Comparison of ENCODE assay signal across 8 cellular contexts in the genomic region with DNA sequence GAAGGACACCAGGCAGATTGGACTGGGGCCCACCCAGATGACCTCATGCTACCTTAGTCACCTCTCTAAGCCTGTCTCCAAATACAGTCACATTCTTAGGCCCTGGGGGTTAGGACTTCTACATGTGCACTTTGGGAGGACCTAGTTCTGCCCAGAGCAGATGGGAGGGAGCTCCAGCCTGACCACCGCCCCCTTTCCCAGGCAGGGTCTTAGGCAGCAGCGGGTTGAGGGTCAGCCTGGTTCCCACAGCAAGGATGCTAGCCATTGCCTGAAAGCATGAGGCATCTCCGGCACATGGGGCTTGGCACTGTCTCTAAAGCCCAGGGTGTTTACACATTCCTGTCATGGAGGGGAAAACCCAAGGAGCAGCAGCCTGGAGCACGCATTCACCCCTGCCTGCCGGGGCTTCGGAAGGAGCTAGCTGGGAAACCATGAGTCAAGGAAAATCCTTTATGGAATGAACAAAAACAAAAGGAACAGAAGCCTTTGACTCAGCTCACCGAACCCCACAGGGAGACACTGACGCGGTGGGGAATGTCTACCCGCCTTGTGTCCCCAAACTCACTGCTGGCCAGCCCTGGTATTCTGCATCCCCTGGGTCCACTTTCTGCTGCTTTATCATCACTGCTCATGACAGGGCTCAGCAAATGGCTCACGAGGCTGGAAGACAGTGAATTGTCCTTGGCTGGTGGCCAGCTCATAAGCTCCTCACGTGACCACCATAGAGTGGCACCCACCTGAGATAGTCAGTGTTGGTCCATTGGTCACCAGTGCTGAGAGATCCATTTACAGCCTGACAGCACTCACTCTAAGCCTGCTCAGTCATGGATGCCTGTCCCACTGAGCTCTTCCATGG.
A peak's percentile ranks its signal among the peaks of the same experiment; 100 is the strongest.
DNase-seq lines count a peak whose midpoint lies in the region; ATAC-seq, FAIRE-seq and TF ChIP-seq lines count a peak whose summit lies in the region.
"Not testable (repeated sequence)": the region's sequence is repeated elsewhere in the genome, so short reads cannot be mapped to it uniquely, and the experiment has no call there.

No MANE protein-coding gene starts in this region.

- TF ChIP-seq RAD21 in K562 (CRISPR knock-in tag; conservative IDR thresholded peaks at IDR 0.05 in 1 of 2, IDR thresholded peaks at IDR 0.05 in 1 of 2), result not testable (repeated sequence)

- TF ChIP-seq EP300 in K562 (IDR thresholded peaks at IDR 0.05; ENCODE audit: low read length); esophagus muscularis mucosa (IDR thresholded peaks at IDR 0.05); transverse colon (IDR thresholded peaks at IDR 0.05; ENCODE audit: low read depth): not testable (repeated sequence)

- peaks cover 28% of the 10 kb centered on the region for H3K36me3 Mint-ChIP-seq in Calu3 (ENCODE audit: insufficient read depth, unreplicated experiment)

- not testable (repeated sequence) for H3K27me3 Mint-ChIP-seq in Calu3 (ENCODE audit: unreplicated experiment)

- H2BK5ac ChIP-seq in trophoblast cell (ENCODE audit: low read depth, low read length, poor library complexity), result not testable (repeated sequence)

- not testable (repeated sequence) for H4K20me1 ChIP-seq in K562 (replicated peaks; ENCODE audit: control insufficient read depth, insufficient read depth, low read length)

- H3K4me2 ChIP-seq in K562 (ENCODE audit: insufficient read depth, low read length); trophoblast cell (ENCODE audit: low read length): not testable (repeated sequence)

- FAIRE-seq in HTR-8/SVneo (lab: Jason Lieb, UNC), result peak; percentile 63
- FAIRE-seq in K562 (lab: Jason Lieb, UNC), result not testable (repeated sequence)

- H3K4ac ChIP-seq in trophoblast cell (ENCODE audit: low read depth, low read length), result not testable (repeated sequence)

- H3K79me1 ChIP-seq in trophoblast cell (ENCODE audit: low read length), result not testable (repeated sequence)

- not testable (repeated sequence) for H3K9me3 ChIP-seq in K562 (replicated peaks; ENCODE audit: control insufficient read depth, insufficient read depth, low read depth, low read length); esophagus muscularis mucosa; trophoblast cell (ENCODE audit: insufficient read depth, low read depth, low read length); transverse colon

- H3K4me1 Mint-ChIP-seq in Calu3 (ENCODE audit: low read depth, unreplicated experiment), result peaks cover 19% of the 10 kb centered on the region

- H2AFZ ChIP-seq in K562 (ENCODE audit: low read depth, low read length); trophoblast cell (ENCODE audit: insufficient read depth, low read length, poor library complexity): not testable (repeated sequence)

- not testable (repeated sequence) for H3K14ac ChIP-seq in trophoblast cell (ENCODE audit: low read length)

- BruUV-seq in Calu3 (replicated peaks; lab: Mats Ljungman, UMichigan); K562 (replicated peaks; lab: Mats Ljungman, UMichigan): not testable (repeated sequence)

- H4K12ac ChIP-seq in trophoblast cell (ENCODE audit: low read depth, low read length), result not testable (repeated sequence)

- ATAC-seq in K562, result not testable (repeated sequence)

- peaks cover 17 to 19% of the 10 kb centered on the region in 2 experiments for H3K4me1 ChIP-seq in K562 (replicated peaks in 1 of 2; ENCODE audit: control insufficient read depth in 2 of 2, insufficient read depth in 2 of 2, low read length in 2 of 2)
- H3K4me1 ChIP-seq in esophagus muscularis mucosa, result peaks cover 15 to 70% (median 48%) of the 10 kb centered on the region in 4 donors
- H3K4me1 ChIP-seq in trophoblast cell (ENCODE audit: control insufficient read depth in 1 of 2, insufficient read depth in 2 of 2, low read length in 2 of 2), result peaks cover 7 to 14% of the 10 kb centered on the region in 2 experiments
- peaks cover 7 to 14% (median 9%) of the 10 kb centered on the region in 4 donors for H3K4me1 ChIP-seq in transverse colon

- DNase-seq in Calu3; HTR-8/SVneo (ENCODE audit: insufficient read length, low spot score); esophagus muscularis mucosa (ENCODE audit: extremely low spot score); trophoblast cell; transverse colon: not testable (repeated sequence)
- DNase-seq in RWPE1 (ENCODE audit: low spot score) (peak; percentile 44), K562 (ENCODE audit: extremely low read depth in 1 of 4, low spot score in 3 of 4) (peak in 1 of 4 experiments; percentile 30), iris pigment epithelial cell (ENCODE audit: low read depth) (peak; percentile 84)

- not testable (repeated sequence) for H2BK12ac ChIP-seq in trophoblast cell (ENCODE audit: low read length)

- not testable (repeated sequence) for H2AK5ac ChIP-seq in trophoblast cell (ENCODE audit: low read length)

- not testable (repeated sequence) for TF ChIP-seq CTCF in Calu3 (IDR thresholded peaks at IDR 0.05; ENCODE audit: unreplicated experiment); RWPE1 (conservative IDR thresholded peaks at IDR 0.05; ENCODE audit: low read depth); K562 (IDR thresholded peaks at IDR 0.05 in 2 of 3, conservative IDR thresholded peaks at IDR 0.05 in 1 of 3; ENCODE audit: insufficient read depth in 2 of 3, low read depth in 1 of 3, low read length in 3 of 3); esophagus muscularis mucosa (IDR thresholded peaks at IDR 0.05); transverse colon (IDR thresholded peaks at IDR 0.05)

- TF ChIP-seq POLR2A in K562 (conservative IDR thresholded peaks at IDR 0.05); esophagus muscularis mucosa (IDR thresholded peaks at IDR 0.05; ENCODE audit: low read depth); transverse colon (IDR thresholded peaks at IDR 0.05): not testable (repeated sequence)

- H3K27ac Mint-ChIP-seq in Calu3 (ENCODE audit: unreplicated experiment), result peak overlapping the region; percentile 39

- intact Hi-C loops in Calu3 (cut with micrococcal nuclease; ENCODE audit: unreplicated experiment); K562 (cut with micrococcal nuclease); esophagus muscularis mucosa (cut with DNase I); transverse colon (cut with DNase I; ENCODE audit: low total_unique reads): not testable (repeated sequence)

- not testable (repeated sequence) for H3K18ac ChIP-seq in trophoblast cell (ENCODE audit: low read length)

- H2BK120ac ChIP-seq in trophoblast cell (ENCODE audit: insufficient read depth, low read length, poor library complexity), result not testable (repeated sequence)

- H3K9me3 Mint-ChIP-seq in Calu3 (ENCODE audit: low read depth, unreplicated experiment), result not testable (repeated sequence)

- H3K27me3 ChIP-seq in K562 (ENCODE audit: control insufficient read depth in 2 of 2, insufficient read depth in 2 of 2, low read length in 2 of 2); esophagus muscularis mucosa; trophoblast cell (ENCODE audit: insufficient read depth, low read length); transverse colon: not testable (repeated sequence)

- in situ Hi-C loops in K562 (cut with MboI), result loop anchor here (10.0 kb wide), 1 partner anchor 294 kb away; the partner anchor contains the start of gene SPNS1
- in situ Hi-C loops in transverse colon (cut with MboI; ENCODE audit: low pct_ligation_motif_present in 1 of 4, low pct_unique_long_range_greater_than_20kb in 1 of 4, low sequenced_read_pairs in 3 of 4), result not testable (repeated sequence)

- H3K36me3 ChIP-seq in K562 (ENCODE audit: control insufficient read depth, insufficient read depth, low read length); esophagus muscularis mucosa; trophoblast cell (ENCODE audit: control insufficient read depth in 1 of 2, insufficient read depth in 2 of 2, low read length in 2 of 2); transverse colon: not testable (repeated sequence)

- H3K4me3 ChIP-seq in K562; esophagus muscularis mucosa; trophoblast cell (ENCODE audit: low read depth, low read length); transverse colon: not testable (repeated sequence)

- POLR2A ChIA-PET in RWPE1 (lab: Yijun Ruan, JAX; ENCODE audit: low non-redundant PET); K562 (lab: Yijun Ruan, JAX): not testable (repeated sequence)

- H3K79me2 ChIP-seq in K562 (ENCODE audit: control insufficient read depth, insufficient read depth, low read length); trophoblast cell (ENCODE audit: control insufficient read depth, insufficient read depth, low read length, poor library complexity): not testable (repeated sequence)

- not testable (repeated sequence) for H3K9me1 ChIP-seq in K562 (ENCODE audit: control insufficient read depth, insufficient read depth, low read length)

- H3K4me3 Mint-ChIP-seq in Calu3 (ENCODE audit: low read depth, unreplicated experiment), result not testable (repeated sequence)

- not testable (repeated sequence) for H4K8ac ChIP-seq in trophoblast cell (ENCODE audit: low read depth, low read length)

- not testable (repeated sequence) for H3K23ac ChIP-seq in trophoblast cell (ENCODE audit: low read length)

- peak overlapping the region; percentile 7 for H4K91ac ChIP-seq in trophoblast cell (ENCODE audit: low read depth, low read length)

- 48% methylated on average over 10 of the region's 12 CpGs for WGBS in K562 (ENCODE audit: insufficient coverage, low coverage, missing lambda C conversion rate)
- 18% methylated on average over 8 of the region's 12 CpGs for WGBS in esophagus muscularis mucosa
- no CpG with 5 or more reads among the region's 12 CpGs for WGBS in trophoblast cell (ENCODE audit: extremely low coverage, insufficient coverage, insufficient read length)
- WGBS in transverse colon (ENCODE audit: low coverage in 1 of 2), 2 donors, result 58% methylated on average over 12 of the region's 12 CpGs; no CpG with 5 or more reads in 1 of the 2 donors

- CTCF ChIA-PET in Calu3 (lab: Charles Lee); RWPE1 (lab: Yijun Ruan, JAX); K562 (lab: Yijun Ruan, JAX; ENCODE audit: low intra/inter-chr PET ratio): not testable (repeated sequence)

- peak overlapping the region; percentile 70 for H3K27ac ChIP-seq in RWPE1
- H3K27ac ChIP-seq in K562 (ENCODE audit: extremely low read depth, low read depth, low read length); trophoblast cell (ENCODE audit: low read depth, low read length): not testable (repeated sequence)
- peak overlapping the region; percentile 62 to 78 (median 72) for H3K27ac ChIP-seq in esophagus muscularis mucosa (replicated peaks in 1 of 4)
- peak overlapping the region; percentile 30 to 46 (median 35) for H3K27ac ChIP-seq in transverse colon

- H3K9ac ChIP-seq in K562 (ENCODE audit: insufficient read depth in 1 of 2, low read depth in 2 of 2, low read length in 2 of 2); trophoblast cell (ENCODE audit: low read length): not testable (repeated sequence)
